Comparison of ENCODE assay signal across 29 cellular contexts in genomic region chr2:82278409-82278808, GRCh38.
"Had no signal": no experiment of that assay in that cellular context is flagged by ENCODE, and none has a peak within 500 bp of the region (broad histone marks: within the 10 kb centered on the region; RNA-seq: fewer than 3 reads in every experiment).

No MANE protein-coding gene starts in this region.

- H3K4me1 ChIP-seq: adrenal gland, body of pancreas, breast epithelium had no signal

- H3K27ac ChIP-seq: adrenal gland, body of pancreas, brain microvascular endothelial cell, breast epithelium, VCaP had no signal

- H3K36me3 ChIP-seq: adrenal gland, brain microvascular endothelial cell, breast epithelium had no signal

- H3K27me3 ChIP-seq: adrenal gland, body of pancreas, brain microvascular endothelial cell, breast epithelium had no signal

- H3K4me3 ChIP-seq: adrenal gland, body of pancreas, breast epithelium had no signal

- H3K9me3 ChIP-seq: adrenal gland, body of pancreas had no signal

- DNase-seq: activated B cell treated with CpG ODN at 0.5 μM for 24 hours; activated CD4-positive, alpha-beta memory T cell treated with anti-CD3 and anti-CD28 coated beads for 36 hours; activated CD4-positive, alpha-beta T cell treated with anti-CD3 and anti-CD28 coated beads for 4 hours; activated CD4-positive, alpha-beta T cell treated with anti-CD3 and anti-CD28 coated beads, Interleukin-2, amount 10 ng/mL, durations not matched to agents 24 days and 14 days; activated CD4-positive, alpha-beta T cell treated with anti-CD3 and anti-CD28 coated beads, Interleukin-2, amount 50 U/mL, for 1 hour; activated CD4-positive, alpha-beta T cell treated with anti-CD3 and anti-CD28 coated beads, Interleukin-2, amount 50 U/mL, for 4 hours; activated CD4-positive, CD25-positive, alpha-beta regulatory T cell treated with anti-CD3 and anti-CD28 coated beads, Interleukin-2, amount 50 U/mL, for 72 hours; activated CD8-positive, alpha-beta memory T cell treated with anti-CD3 and anti-CD28 coated beads, Interleukin-2, amount 50 U/mL, for 4 hours; activated CD8-positive, alpha-beta T cell treated with anti-CD3 and anti-CD28 coated beads for 36 hours; activated effector memory CD4-positive, alpha-beta T cell treated with anti-CD3 and anti-CD28 coated beads, Interleukin-2, amount 50 U/mL, for 16 hours; activated gamma-delta T cell treated with Interleukin-2 at 50 U/mL for 16 hours; activated naive CD4-positive, alpha-beta T cell; activated naive CD4-positive, alpha-beta T cell treated with anti-CD3 and anti-CD28 coated beads for 36 hours; activated naive CD4-positive, alpha-beta T cell treated with anti-CD3 and anti-CD28 coated beads, Interleukin-2, amount 50 U/mL, for 16 hours; activated naive CD8-positive, alpha-beta T cell treated with anti-CD3 and anti-CD28 coated beads for 36 hours; activated T-cell treated with anti-CD3 and anti-CD28 coated beads for 4 hours; activated T-cell treated with anti-CD3 and anti-CD28 coated beads, Interleukin-2, amount 50 U/mL, for 1 hour; activated T-cell treated with anti-CD3 and anti-CD28 coated beads, Interleukin-2, amount 50 U/mL, for 4 hours; activated T-cell treated with anti-CD3 and anti-CD28 coated beads, Interleukin-2, amount 50 U/mL, for 72 hours; adrenal gland; amniotic stem cell; aorta; body of pancreas; brain microvascular endothelial cell; central memory CD4-positive, alpha-beta T cell; T-helper 2 cell; T-helper 9 cell had no signal
